ENCODE assay signal across 10 cellular contexts in the genomic region with DNA sequence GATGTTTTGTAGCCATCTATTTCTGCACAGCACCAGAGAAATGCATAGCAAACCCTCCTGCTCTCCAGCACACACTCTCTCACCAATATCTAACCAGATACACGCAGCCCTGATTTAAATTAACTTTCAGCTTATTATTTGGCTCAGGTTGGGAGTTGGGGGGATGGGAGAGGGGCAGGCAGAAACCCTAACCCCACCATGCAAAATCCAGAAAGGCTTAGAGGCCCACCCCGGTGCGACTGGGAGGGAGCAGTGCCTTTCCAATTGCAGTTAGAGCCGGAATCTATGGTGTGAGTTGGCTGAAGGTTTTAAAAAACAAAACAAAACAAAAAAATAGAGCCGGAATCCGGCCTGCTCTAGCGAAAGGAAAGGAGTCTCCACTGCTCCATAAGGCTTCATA. TPM values are rescaled to one million over a fixed set of nuclear protein-coding genes. Genes with fewer than 3 reads are reported as not detected.
DNase-seq lines count a peak whose midpoint lies in the region; ATAC-seq and TF ChIP-seq lines count a peak whose summit lies in the region.
"Had no signal": no experiment of that assay in that cellular context is flagged by ENCODE, and none has a peak within 500 bp of the region (broad histone marks: within the 10 kb centered on the region; RNA-seq: fewer than 3 reads in every experiment).

No MANE protein-coding gene starts in this region.

- peaks cover 17% of the 10 kb centered on the region for H4K20me1 ChIP-seq in GM23338 (replicated peaks; ENCODE audit: insufficient read depth)

- no peak for ATAC-seq in GM23338

- H3K4me3 Mint-ChIP-seq in GM23338: peak overlapping the region; percentile 99

- H3K79me2 ChIP-seq in GM23338 (replicated peaks; ENCODE audit: insufficient read depth): peaks cover 76% of the 10 kb centered on the region

- H3K36me3 Mint-ChIP-seq in GM23338 (ENCODE audit: low read depth): peaks cover 39% of the 10 kb centered on the region

- H3K9me3 Mint-ChIP-seq in GM23338: peaks cover 7% of the 10 kb centered on the region; the same call in 2 of the 3 replicates

- H3K36me3 ChIP-seq in GM23338 (ENCODE audit: insufficient read depth): no peaks in the 10 kb centered on the region
- peaks cover 30% of the 10 kb centered on the region for H3K36me3 ChIP-seq in WERI-Rb-1
- H3K36me3 ChIP-seq in effector memory CD4-positive, alpha-beta T cell (ENCODE audit: control insufficient read depth, insufficient read depth, low read length): no peaks in the 10 kb centered on the region

- H3K4me3 ChIP-seq in AG04449 (ENCODE audit: low read depth, low read length) (peak overlapping the region; percentile 71), GM23338 (peak overlapping the region; percentile 64), WERI-Rb-1 (ENCODE audit: low read depth, low read length) (peak overlapping the region; percentile 93), iPS-11a (ENCODE audit: low read depth, low read length) (peak overlapping the region; percentile 86)
- no peak overlapping the region for H3K4me3 ChIP-seq in effector memory CD4-positive, alpha-beta T cell (ENCODE audit: insufficient read depth, low read depth, low read length, poor library complexity, severe bottlenecking)

- H2AFZ ChIP-seq in GM23338: no peak overlapping the region

- CTCF ChIA-PET in AG04449 (lab: Yijun Ruan, JAX): interaction anchor here (0.8 to 1.2 kb wide), 3 partner anchors 33 to 193 kb away, joined by 3 to 4 read pairs (median 4); no protein-coding TSS in a partner anchor

- peaks cover 7% of the 10 kb centered on the region; the same call in 1 of the 2 replicates for H3F3A ChIP-seq in GM23338 (replicated peaks; ENCODE audit: low read depth)

- no peaks in the 10 kb centered on the region for H3K27me3 ChIP-seq in GM23338 (ENCODE audit: insufficient read depth)
- H3K27me3 ChIP-seq in WERI-Rb-1 (ENCODE audit: insufficient read depth, low read depth, severe bottlenecking): no peaks in the 10 kb centered on the region
- peaks cover 70% of the 10 kb centered on the region for H3K27me3 ChIP-seq in effector memory CD4-positive, alpha-beta T cell (replicated peaks; ENCODE audit: control insufficient read depth, insufficient read depth, low read length, poor library complexity, severe bottlenecking)

- peaks cover 25% of the 10 kb centered on the region for H3K4me1 ChIP-seq in GM23338 (ENCODE audit: insufficient read depth)
- peaks cover 40% of the 10 kb centered on the region for H3K4me1 ChIP-seq in effector memory CD4-positive, alpha-beta T cell (ENCODE audit: control insufficient read depth, insufficient read depth, low read length, poor library complexity, severe bottlenecking)

- H3K9me3 ChIP-seq in WERI-Rb-1 (ENCODE audit: severe bottlenecking): no peaks in the 10 kb centered on the region
- no peaks in the 10 kb centered on the region for H3K9me3 ChIP-seq in effector memory CD4-positive, alpha-beta T cell (ENCODE audit: control insufficient read depth, low read length)

- TF ChIP-seq CTCF in AG04449 (IDR thresholded peaks at IDR 0.05; ENCODE audit: insufficient read depth, low read length, missing control alignments) (no peak), GM23338 (conservative IDR thresholded peaks at IDR 0.05; ENCODE audit: low read depth in 2 of 2) (no peak), WERI-Rb-1 (IDR thresholded peaks at IDR 0.05; ENCODE audit: low read depth, low read length) (no peak)

- DNase-seq in AG04449 (ENCODE audit: low read depth, low spot score) (no peak), GM23338 (ENCODE audit: low spot score) (peak; percentile 50), WERI-Rb-1 (no peak), GOT3 (lab: John Stamatoyannopoulos, UW) (no peak), NOMO-1 treated with dmso at 0.1 percent for 144 hours (lab: John Stamatoyannopoulos, UW; ENCODE audit: unreplicated experiment) (no peak), nucleus accumbens (lab: John Stamatoyannopoulos, UW) (no peak)
- no peak for DNase-seq in effector memory CD4-positive, alpha-beta T cell
- DNase-seq: aorta, T1000 had no signal

- POLR2A ChIA-PET in AG04449 (lab: Yijun Ruan, JAX): interaction anchor here (0.6 kb wide), 1 partner anchor 113 kb away, joined by 5 read pairs; no protein-coding TSS in a partner anchor

- peaks cover 30% of the 10 kb centered on the region for H3K4me1 Mint-ChIP-seq in GM23338

- peak overlapping the region; percentile 85 for H3K4me2 ChIP-seq in GM23338

- H3K9me2 ChIP-seq in GM23338 (ENCODE audit: insufficient read depth): no peaks in the 10 kb centered on the region

- peaks cover 9% of the 10 kb centered on the region for H3K27me3 Mint-ChIP-seq in GM23338 (ENCODE audit: insufficient read depth, low read depth, poor library complexity)

- H3K27ac Mint-ChIP-seq in GM23338: peak overlapping the region; percentile 93

- H3K27ac ChIP-seq in GM23338 (ENCODE audit: low read depth) (peak overlapping the region; percentile 95), WERI-Rb-1 (peak overlapping the region; percentile 99)
- no peak overlapping the region for H3K27ac ChIP-seq in effector memory CD4-positive, alpha-beta T cell (ENCODE audit: insufficient read depth, low read length, poor library complexity, severe bottlenecking)

TF ChIP-seq in GM23338, 12 proteins besides CTCF, POLR2A, EP300 and RAD21:
- TF ChIP-seq ZNF114 (CRISPR knock-in tag; IDR thresholded peaks at IDR 0.05): no peak
- no peak for TF ChIP-seq EZH2phosphoT487 (IDR thresholded peaks at IDR 0.05; ENCODE audit: unreplicated experiment)
- TF ChIP-seq EZH2 (IDR thresholded peaks at IDR 0.05; ENCODE audit: low read depth, unreplicated experiment): no peak
- TF ChIP-seq JUNB (IDR thresholded peaks at IDR 0.05; ENCODE audit: unreplicated experiment): no peak
- no peak for TF ChIP-seq STAT1 (IDR thresholded peaks at IDR 0.05; ENCODE audit: unreplicated experiment)
- TF ChIP-seq CREB1 (CRISPR knock-in tag; IDR thresholded peaks at IDR 0.05; ENCODE audit: low read depth): no peak
- TF ChIP-seq NANOG (IDR thresholded peaks at IDR 0.05; ENCODE audit: borderline replicate concordance): no peak
TF ChIP-seq in GM23338: peak in this region for 0.

RNA-seq across cellular contexts. Expression of a gene that starts 3.0 kb away (rescaled TPM):
- total RNA-seq in GM23338 (2014; rRNA removed; shearing (Covaris generic)): 183 and 209 TPM in 2 replicates
- 47.1 and 52.0 TPM in 2 replicates for polyA plus RNA-seq in GM23338 (2016; fragmentation: Nextera tagmentation; extraction: Ambion mirVana)
